In the genomic region with DNA sequence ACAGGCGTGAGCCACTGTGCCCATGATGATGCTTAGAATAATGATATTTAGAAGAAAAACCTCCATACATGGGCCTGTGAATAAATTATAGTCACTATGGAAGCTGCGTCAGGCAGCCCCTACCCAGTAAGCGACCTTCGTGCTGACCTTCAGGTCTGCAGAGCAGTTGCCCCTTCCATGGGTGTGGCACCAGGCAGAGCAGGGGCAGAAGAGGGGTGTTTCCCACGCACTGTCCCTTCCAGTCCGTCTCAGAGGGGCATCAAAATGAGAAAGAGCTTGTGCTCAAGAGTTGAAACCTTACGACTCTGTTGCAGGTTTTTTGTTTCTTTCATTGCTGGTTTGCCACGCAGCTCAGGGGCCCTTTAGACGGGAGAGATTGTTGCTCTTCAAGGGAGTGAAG, we compare ENCODE assay signal across 12 cellular contexts.
"Had no signal": no experiment of that assay in that cellular context is flagged by ENCODE, and none has a peak within 500 bp of the region (broad histone marks: within the 10 kb centered on the region; RNA-seq: fewer than 3 reads in every experiment).

No MANE protein-coding gene starts in this region.

- H2AFZ ChIP-seq: parathyroid adenoma had no signal

- H3K27me3 ChIP-seq: SJSA1, upper lobe of right lung had no signal

- ATAC-seq: activated CD8-positive, alpha-beta T cell treated with anti-CD3 and anti-CD28 coated beads, Interleukin-2, amount 10 ng/mL, durations not matched to agents 7 days and 5 days; upper lobe of right lung had no signal

- H3K4me2 ChIP-seq: smooth muscle cell had no signal

- H3K4me1 ChIP-seq: SJSA1 had no signal

- H3K9me3 ChIP-seq: SJSA1, upper lobe of right lung had no signal

- H3K27ac Mint-ChIP-seq: activated CD8-positive, alpha-beta T cell treated with anti-CD3 and anti-CD28 coated beads, Interleukin-2, amount 10 ng/mL, durations not matched to agents 7 days and 5 days had no signal

- H3K4me3 ChIP-seq: SJSA1, smooth muscle cell, upper lobe of right lung had no signal

- DNase-seq: activated CD8-positive, alpha-beta memory T cell treated with anti-CD3 and anti-CD28 coated beads, Interleukin-2, amount 50 U/mL, for 48 hours; activated CD8-positive, alpha-beta T cell treated with anti-CD3 and anti-CD28 coated beads, Interleukin-2, amount 10 ng/mL, durations not matched to agents 7 days and 5 days; activated naive CD4-positive, alpha-beta T cell treated with Interleukin-2 at 50 U/mL for 16 hours; foreskin melanocyte; stimulated activated CD4-positive, alpha-beta T cell treated with anti-CD3 and anti-CD28 coated beads, Interleukin-1b, Interleukin-23, amount 100 ng/mL, for 48 hours; stimulated activated naive CD4-positive, alpha-beta T cell treated with Interleukin-2 at 50 U/mL for 16 hours; T1000; upper lobe of right lung had no signal

- H3K79me2 ChIP-seq: parathyroid adenoma had no signal

- H3K27ac ChIP-seq: parathyroid adenoma, SJSA1, upper lobe of right lung, VCaP had no signal

- H3K9ac ChIP-seq: parathyroid adenoma had no signal

- H3K4me3 Mint-ChIP-seq: activated CD8-positive, alpha-beta T cell treated with anti-CD3 and anti-CD28 coated beads, Interleukin-2, amount 10 ng/mL, durations not matched to agents 7 days and 5 days had no signal
